Comparison of ENCODE assay signal across 9 cellular contexts in the genomic region with DNA sequence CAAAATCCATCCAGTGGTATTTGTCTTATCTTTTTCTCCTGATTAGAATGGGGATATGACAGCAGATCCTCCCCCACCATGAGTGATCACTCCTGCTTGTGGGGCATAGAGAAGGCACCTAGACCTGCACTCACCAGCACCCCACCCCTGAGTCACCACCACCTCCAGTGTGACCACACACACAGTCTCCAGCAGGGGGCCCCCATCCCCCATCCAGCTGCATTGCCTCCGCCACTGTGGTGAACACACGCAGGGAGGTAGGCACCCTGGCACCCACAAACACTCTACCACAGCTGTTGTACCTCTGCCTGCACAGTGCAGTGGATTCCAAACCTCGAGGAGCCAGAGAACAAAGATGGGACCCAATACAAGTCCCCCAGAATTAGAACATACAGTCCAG. TPM values are rescaled to one million over a fixed set of nuclear protein-coding genes. Genes with fewer than 3 reads are reported as not detected.
A peak's percentile ranks its signal among the peaks of the same experiment; 100 is the strongest.
DNase-seq lines count a peak whose midpoint lies in the region; ATAC-seq and TF ChIP-seq lines count a peak whose summit lies in the region.
"Had no signal": no experiment of that assay in that cellular context is flagged by ENCODE, and none has a peak within 500 bp of the region (broad histone marks: within the 10 kb centered on the region; RNA-seq: fewer than 3 reads in every experiment).

No MANE protein-coding gene starts in this region.

- no peaks in the 10 kb centered on the region for H3K36me3 ChIP-seq in OCI-LY3 (replicated peaks; ENCODE audit: low read depth, low read length)
- no peaks in the 10 kb centered on the region for H3K36me3 ChIP-seq in lower lobe of right lung
- H3K36me3 ChIP-seq in testis (ENCODE audit: low read depth, missing control alignments): no peaks in the 10 kb centered on the region
- H3K36me3 ChIP-seq in esophagus squamous epithelium: no peaks in the 10 kb centered on the region

- H2AFZ ChIP-seq in OCI-LY3 (ENCODE audit: low read depth, low read length): peak overlapping the region; percentile 77; the same call in 1 of the 2 replicates

- no peaks in the 10 kb centered on the region for H3K9me3 ChIP-seq in OCI-LY3 (ENCODE audit: insufficient read depth, low read length)
- no peaks in the 10 kb centered on the region for H3K9me3 ChIP-seq in lower lobe of right lung
- H3K9me3 ChIP-seq in testis: no peaks in the 10 kb centered on the region
- no peaks in the 10 kb centered on the region for H3K9me3 ChIP-seq in esophagus squamous epithelium

- 47 to 67% methylated on average over 3 of the region's 3 CpGs for WGBS in testis, 2 donors
- WGBS in esophagus squamous epithelium, 2 donors: 60% methylated on average over 1 of the region's 3 CpGs; no CpG with 5 or more reads in 1 of the 2 donors
- 22 to 51% methylated on average over 3 of the region's 3 CpGs for WGBS in lower leg skin, 2 donors

- TF ChIP-seq CTCF in OCI-LY3 (IDR thresholded peaks at IDR 0.05; ENCODE audit: low read depth, low read length): peak; percentile 78
- peak; percentile 21 for TF ChIP-seq CTCF in lower lobe of right lung (IDR thresholded peaks at IDR 0.05)
- TF ChIP-seq CTCF in testis (IDR thresholded peaks at IDR 0.05): no peak
- peak in 2 of 6 experiments; percentile 11 to 35 for TF ChIP-seq CTCF in esophagus squamous epithelium (IDR thresholded peaks at IDR 0.05)
- TF ChIP-seq CTCF in lower leg skin (IDR thresholded peaks at IDR 0.05): no peak

- no peak overlapping the region for H3K9ac ChIP-seq in OCI-LY3 (ENCODE audit: low read length)

- H3K27me3 ChIP-seq in OCI-LY3 (ENCODE audit: low read depth, low read length) (0 out of 2 replicates have a peak, but pooled peaks cover 3% of the 10 kb centered on the region), lower lobe of right lung (ENCODE audit: low read depth) (no peaks in the 10 kb centered on the region), testis (no peaks in the 10 kb centered on the region), esophagus squamous epithelium (no peaks in the 10 kb centered on the region)

- ATAC-seq in GM18502 (IDR thresholded peaks at IDR 0.05; ENCODE audit: poor library complexity, unreplicated experiment) (peak; percentile 96), HG02571 (IDR thresholded peaks at IDR 0.05; ENCODE audit: unreplicated experiment) (peak; percentile 93), lower lobe of right lung (peak; percentile 45 to 51)

- no peaks in the 10 kb centered on the region for H4K20me1 ChIP-seq in OCI-LY3 (ENCODE audit: insufficient read depth, low read length)

- H3K4me2 ChIP-seq in OCI-LY3 (ENCODE audit: low read length): peak overlapping the region; percentile 59

- intact Hi-C loops in lower lobe of right lung (cut with DNase I) (no loop called here), testis (cut with DNase I; ENCODE audit: low total_unique reads) (no loop called here), esophagus squamous epithelium (cut with DNase I) (no loop called here), lower leg skin (cut with DNase I; ENCODE audit: low total_unique reads) (no loop called here)

- no peak for TF ChIP-seq POLR2A in testis (IDR thresholded peaks at IDR 0.05)
- no peak for TF ChIP-seq POLR2A in esophagus squamous epithelium (IDR thresholded peaks at IDR 0.05)
- no peak for TF ChIP-seq POLR2A in lower leg skin (IDR thresholded peaks at IDR 0.05)

- H3K27ac ChIP-seq in OCI-LY3 (ENCODE audit: low read length) (no peak overlapping the region), lower lobe of right lung (no peak overlapping the region), testis (no peak overlapping the region), esophagus squamous epithelium (no peak overlapping the region)

- peak; percentile 63 for DNase-seq in activated T-helper 9 cell treated with anti-CD3 and anti-CD28 coated beads, Interleukin-2, amount 50 U/mL, for 16 hours (ENCODE audit: low read depth)
- DNase-seq in lower lobe of right lung (no peak), testis (peak; percentile 24), esophagus squamous epithelium (lab: John Stamatoyannopoulos, UW) (no peak), lower leg skin (ENCODE audit: low spot score in 2 of 2) (no peak)

- no peaks in the 10 kb centered on the region for H3K79me2 ChIP-seq in OCI-LY3 (ENCODE audit: low read length)

- H3K4me3 ChIP-seq in OCI-LY3 (ENCODE audit: low read length) (no peak overlapping the region), lower lobe of right lung (no peak overlapping the region), testis (no peak overlapping the region), esophagus squamous epithelium (no peak overlapping the region), lower leg skin (ENCODE audit: low read depth, poor library complexity, severe bottlenecking) (no peak overlapping the region)

- peaks cover 3% of the 10 kb centered on the region for H3K4me1 ChIP-seq in OCI-LY3 (ENCODE audit: low read length)
- H3K4me1 ChIP-seq in lower lobe of right lung: no peaks in the 10 kb centered on the region
- H3K4me1 ChIP-seq in testis: no peaks in the 10 kb centered on the region
- H3K4me1 ChIP-seq in esophagus squamous epithelium: no peaks in the 10 kb centered on the region

RNA-seq across cellular contexts. Expression of gene MAGEA8, which starts 9.0 kb away (rescaled TPM):
- total RNA-seq in lower lobe of right lung (not detected), testis (1 to 10 TPM; 1.1 to 2.0 TPM), esophagus squamous epithelium (not detected), lower leg skin (not detected)
- 2.9 TPM for polyA plus RNA-seq in testis (ENCODE audit: insufficient read depth, low read depth, low replicate concordance)
- polyA plus RNA-seq: adipose tissue had no signal

RNA-seq across cellular contexts. Expression of gene HSFX4, which starts 57.4 kb away (rescaled TPM):
- total RNA-seq in lower lobe of right lung: not detected
- total RNA-seq in testis: 1 to 10 TPM; 2.4 to 6.0 TPM
- polyA plus RNA-seq in testis (ENCODE audit: insufficient read depth, low read depth, low replicate concordance): 9.7 TPM
- not detected for total RNA-seq in esophagus squamous epithelium
- not detected for total RNA-seq in lower leg skin

Comparison
In these comparisons a context has a peak if more than half of its experiments do, and no peak if none do; other contexts are left out.
1. CTCF ChIP-seq: peak in OCI-LY3 (single experiment) and lower lobe of right lung (single experiment); none in testis (0 of 3) and lower leg skin (0 of 3).
2. DNase-seq: peak in activated T-helper 9 cell treated with anti-CD3 and anti-CD28 coated beads, Interleukin-2, amount 50 U/mL, for 16 hours (single experiment) and testis (single experiment); none in lower lobe of right lung (single experiment), esophagus squamous epithelium (single experiment) and lower leg skin (0 of 2).
3. Peak in every context shown above with its lines, with median percentiles within 50 percentile points of each other: ATAC-seq.